1 cellular context compared by ENCODE assay signal in genomic region chr10:122374859-122375721, GRCh38.
A peak's percentile ranks its signal among the peaks of the same experiment; 100 is the strongest.
TF ChIP-seq lines count a peak whose summit lies in the region.

No MANE protein-coding gene starts in this region.

TF ChIP-seq in H1, 55 proteins besides CTCF, POLR2A, EP300 and RAD21:
- TF ChIP-seq, protein P1, sequence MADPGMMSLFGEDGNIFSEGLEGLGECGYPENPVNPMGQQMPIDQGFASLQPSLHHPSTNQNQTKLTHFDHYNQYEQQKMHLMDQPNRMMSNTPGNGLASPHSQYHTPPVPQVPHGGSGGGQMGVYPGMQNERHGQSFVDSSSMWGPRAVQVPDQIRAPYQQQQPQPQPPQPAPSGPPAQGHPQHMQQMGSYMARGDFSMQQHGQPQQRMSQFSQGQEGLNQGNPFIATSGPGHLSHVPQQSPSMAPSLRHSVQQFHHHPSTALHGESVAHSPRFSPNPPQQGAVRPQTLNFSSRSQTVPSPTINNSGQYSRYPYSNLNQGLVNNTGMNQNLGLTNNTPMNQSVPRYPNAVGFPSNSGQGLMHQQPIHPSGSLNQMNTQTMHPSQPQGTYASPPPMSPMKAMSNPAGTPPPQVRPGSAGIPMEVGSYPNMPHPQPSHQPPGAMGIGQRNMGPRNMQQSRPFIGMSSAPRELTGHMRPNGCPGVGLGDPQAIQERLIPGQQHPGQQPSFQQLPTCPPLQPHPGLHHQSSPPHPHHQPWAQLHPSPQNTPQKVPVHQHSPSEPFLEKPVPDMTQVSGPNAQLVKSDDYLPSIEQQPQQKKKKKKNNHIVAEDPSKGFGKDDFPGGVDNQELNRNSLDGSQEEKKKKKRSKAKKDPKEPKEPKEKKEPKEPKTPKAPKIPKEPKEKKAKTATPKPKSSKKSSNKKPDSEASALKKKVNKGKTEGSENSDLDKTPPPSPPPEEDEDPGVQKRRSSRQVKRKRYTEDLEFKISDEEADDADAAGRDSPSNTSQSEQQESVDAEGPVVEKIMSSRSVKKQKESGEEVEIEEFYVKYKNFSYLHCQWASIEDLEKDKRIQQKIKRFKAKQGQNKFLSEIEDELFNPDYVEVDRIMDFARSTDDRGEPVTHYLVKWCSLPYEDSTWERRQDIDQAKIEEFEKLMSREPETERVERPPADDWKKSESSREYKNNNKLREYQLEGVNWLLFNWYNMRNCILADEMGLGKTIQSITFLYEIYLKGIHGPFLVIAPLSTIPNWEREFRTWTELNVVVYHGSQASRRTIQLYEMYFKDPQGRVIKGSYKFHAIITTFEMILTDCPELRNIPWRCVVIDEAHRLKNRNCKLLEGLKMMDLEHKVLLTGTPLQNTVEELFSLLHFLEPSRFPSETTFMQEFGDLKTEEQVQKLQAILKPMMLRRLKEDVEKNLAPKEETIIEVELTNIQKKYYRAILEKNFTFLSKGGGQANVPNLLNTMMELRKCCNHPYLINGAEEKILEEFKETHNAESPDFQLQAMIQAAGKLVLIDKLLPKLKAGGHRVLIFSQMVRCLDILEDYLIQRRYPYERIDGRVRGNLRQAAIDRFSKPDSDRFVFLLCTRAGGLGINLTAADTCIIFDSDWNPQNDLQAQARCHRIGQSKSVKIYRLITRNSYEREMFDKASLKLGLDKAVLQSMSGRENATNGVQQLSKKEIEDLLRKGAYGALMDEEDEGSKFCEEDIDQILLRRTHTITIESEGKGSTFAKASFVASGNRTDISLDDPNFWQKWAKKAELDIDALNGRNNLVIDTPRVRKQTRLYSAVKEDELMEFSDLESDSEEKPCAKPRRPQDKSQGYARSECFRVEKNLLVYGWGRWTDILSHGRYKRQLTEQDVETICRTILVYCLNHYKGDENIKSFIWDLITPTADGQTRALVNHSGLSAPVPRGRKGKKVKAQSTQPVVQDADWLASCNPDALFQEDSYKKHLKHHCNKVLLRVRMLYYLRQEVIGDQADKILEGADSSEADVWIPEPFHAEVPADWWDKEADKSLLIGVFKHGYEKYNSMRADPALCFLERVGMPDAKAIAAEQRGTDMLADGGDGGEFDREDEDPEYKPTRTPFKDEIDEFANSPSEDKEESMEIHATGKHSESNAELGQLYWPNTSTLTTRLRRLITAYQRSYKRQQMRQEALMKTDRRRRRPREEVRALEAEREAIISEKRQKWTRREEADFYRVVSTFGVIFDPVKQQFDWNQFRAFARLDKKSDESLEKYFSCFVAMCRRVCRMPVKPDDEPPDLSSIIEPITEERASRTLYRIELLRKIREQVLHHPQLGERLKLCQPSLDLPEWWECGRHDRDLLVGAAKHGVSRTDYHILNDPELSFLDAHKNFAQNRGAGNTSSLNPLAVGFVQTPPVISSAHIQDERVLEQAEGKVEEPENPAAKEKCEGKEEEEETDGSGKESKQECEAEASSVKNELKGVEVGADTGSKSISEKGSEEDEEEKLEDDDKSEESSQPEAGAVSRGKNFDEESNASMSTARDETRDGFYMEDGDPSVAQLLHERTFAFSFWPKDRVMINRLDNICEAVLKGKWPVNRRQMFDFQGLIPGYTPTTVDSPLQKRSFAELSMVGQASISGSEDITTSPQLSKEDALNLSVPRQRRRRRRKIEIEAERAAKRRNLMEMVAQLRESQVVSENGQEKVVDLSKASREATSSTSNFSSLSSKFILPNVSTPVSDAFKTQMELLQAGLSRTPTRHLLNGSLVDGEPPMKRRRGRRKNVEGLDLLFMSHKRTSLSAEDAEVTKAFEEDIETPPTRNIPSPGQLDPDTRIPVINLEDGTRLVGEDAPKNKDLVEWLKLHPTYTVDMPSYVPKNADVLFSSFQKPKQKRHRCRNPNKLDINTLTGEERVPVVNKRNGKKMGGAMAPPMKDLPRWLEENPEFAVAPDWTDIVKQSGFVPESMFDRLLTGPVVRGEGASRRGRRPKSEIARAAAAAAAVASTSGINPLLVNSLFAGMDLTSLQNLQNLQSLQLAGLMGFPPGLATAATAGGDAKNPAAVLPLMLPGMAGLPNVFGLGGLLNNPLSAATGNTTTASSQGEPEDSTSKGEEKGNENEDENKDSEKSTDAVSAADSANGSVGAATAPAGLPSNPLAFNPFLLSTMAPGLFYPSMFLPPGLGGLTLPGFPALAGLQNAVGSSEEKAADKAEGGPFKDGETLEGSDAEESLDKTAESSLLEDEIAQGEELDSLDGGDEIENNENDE (IDR thresholded peaks at IDR 0.05; ENCODE audit: insufficient replicate concordance, low read length) = no peak
- TF ChIP-seq E2F6 (IDR thresholded peaks at IDR 0.05) (peak; percentile 80), GABPA (IDR thresholded peaks at IDR 0.05; ENCODE audit: borderline replicate concordance, insufficient read depth, low read length) (no peak), CTBP2 (IDR thresholded peaks at IDR 0.05; ENCODE audit: borderline replicate concordance, insufficient read depth, insufficient read length, low read length) (no peak), YY1 (IDR thresholded peaks at IDR 0.05; ENCODE audit: low read depth, low read length) (no peak), RNF2 (IDR thresholded peaks at IDR 0.05; ENCODE audit: borderline replicate concordance, low read depth, low read length, missing control alignments, poor library complexity, severe bottlenecking) (no peak), KDM5A (IDR thresholded peaks at IDR 0.05; ENCODE audit: low read length) (no peak), TAF1 (IDR thresholded peaks at IDR 0.05; ENCODE audit: low read depth, low read length) (peak; percentile 53; the same call in 1 of the 2 replicates), PHF8 (conservative IDR thresholded peaks at IDR 0.05; ENCODE audit: low read depth, low read length) (peak; percentile 39), JUN (IDR thresholded peaks at IDR 0.05; ENCODE audit: low read depth, low read length) (no peak), USF2 (IDR thresholded peaks at IDR 0.05; ENCODE audit: low read length) (no peak), GTF2F1 (IDR thresholded peaks at IDR 0.05; ENCODE audit: borderline replicate concordance, low read depth, low read length) (no peak), HDAC2 (IDR thresholded peaks at IDR 0.05; ENCODE audit: borderline replicate concordance in 1 of 2, low read depth in 2 of 2, low read length in 2 of 2) (peak in 1 of 2 experiments; percentile 70; a peak in 1 of 4 replicates), BACH1 (IDR thresholded peaks at IDR 0.05; ENCODE audit: low read length) (peak; percentile 11; the same call in 1 of the 2 replicates), EZH2 (IDR thresholded peaks at IDR 0.05; ENCODE audit: low read depth, low read length, severe bottlenecking) (peak; percentile 34), ASH2L (IDR thresholded peaks at IDR 0.05; ENCODE audit: low read length) (peak; percentile 78), SP4 (IDR thresholded peaks at IDR 0.05; ENCODE audit: low read length) (no peak), SP2 (IDR thresholded peaks at IDR 0.05; ENCODE audit: low read length) (no peak), KDM4A (IDR thresholded peaks at IDR 0.05; ENCODE audit: low read depth, low read length, severe bottlenecking) (peak; percentile 88), TAF7 (optimal IDR thresholded peaks at IDR 0.05; ENCODE audit: borderline replicate concordance, low read depth, low read length) (peak; percentile 1), TEAD4 (IDR thresholded peaks at IDR 0.05; ENCODE audit: low read depth, low read length) (no peak), HDAC6 (IDR thresholded peaks at IDR 0.05; ENCODE audit: low read depth, low read length) (no peak), NRF1 (IDR thresholded peaks at IDR 0.05; ENCODE audit: low read depth, low read length) (no peak), RBBP5 (IDR thresholded peaks at IDR 0.05; ENCODE audit: borderline replicate concordance, low read depth, low read length) (peak; percentile 85; the same call in 1 of the 2 replicates)
- TF ChIP-seq, protein P2, sequence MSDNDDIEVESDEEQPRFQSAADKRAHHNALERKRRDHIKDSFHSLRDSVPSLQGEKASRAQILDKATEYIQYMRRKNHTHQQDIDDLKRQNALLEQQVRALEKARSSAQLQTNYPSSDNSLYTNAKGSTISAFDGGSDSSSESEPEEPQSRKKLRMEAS (IDR thresholded peaks at IDR 0.05) = peak; percentile 90
TF ChIP-seq in H1: peak in this region for 11.
